ENCODE assay signal across 1 cellular context in genomic region chr1:155107309-155108283, GRCh38.
TF ChIP-seq lines count a peak whose summit lies in the region.

No MANE protein-coding gene starts in this region.

TF ChIP-seq in HepG2, 621 proteins besides CTCF, POLR2A, EP300 and RAD21 (continued from another document and continues in another):
- TF ChIP-seq, protein P1, sequence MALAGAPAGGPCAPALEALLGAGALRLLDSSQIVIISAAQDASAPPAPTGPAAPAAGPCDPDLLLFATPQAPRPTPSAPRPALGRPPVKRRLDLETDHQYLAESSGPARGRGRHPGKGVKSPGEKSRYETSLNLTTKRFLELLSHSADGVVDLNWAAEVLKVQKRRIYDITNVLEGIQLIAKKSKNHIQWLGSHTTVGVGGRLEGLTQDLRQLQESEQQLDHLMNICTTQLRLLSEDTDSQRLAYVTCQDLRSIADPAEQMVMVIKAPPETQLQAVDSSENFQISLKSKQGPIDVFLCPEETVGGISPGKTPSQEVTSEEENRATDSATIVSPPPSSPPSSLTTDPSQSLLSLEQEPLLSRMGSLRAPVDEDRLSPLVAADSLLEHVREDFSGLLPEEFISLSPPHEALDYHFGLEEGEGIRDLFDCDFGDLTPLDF (CRISPR knock-in tag; IDR thresholded peaks at IDR 0.05), result no peak
- TF ChIP-seq KLF13 (CRISPR knock-in tag; IDR thresholded peaks at IDR 0.05) (no peak), ZNF331 (CRISPR knock-in tag; IDR thresholded peaks at IDR 0.05) (peak; percentile 65), ZNF33A (CRISPR knock-in tag; IDR thresholded peaks at IDR 0.05; ENCODE audit: borderline replicate concordance) (no peak), ZNF20 (CRISPR knock-in tag; IDR thresholded peaks at IDR 0.05) (no peak), ZBTB34 (CRISPR knock-in tag; IDR thresholded peaks at IDR 0.05) (no peak), MLXIP (CRISPR knock-in tag; IDR thresholded peaks at IDR 0.05; ENCODE audit: borderline replicate concordance) (0 out of 2 replicates have a peak, but pooled peaks have one; percentile 19), HNRNPL (IDR thresholded peaks at IDR 0.05; ENCODE audit: low read depth, low read length) (0 out of 2 replicates have a peak, but pooled peaks have one; percentile 16), GMEB2 (CRISPR knock-in tag; IDR thresholded peaks at IDR 0.05; ENCODE audit: low read depth) (no peak), ZBTB21 (CRISPR knock-in tag; IDR thresholded peaks at IDR 0.05) (0 out of 2 replicates have a peak, but pooled peaks have one; percentile 47), THRA (CRISPR knock-in tag; IDR thresholded peaks at IDR 0.05; ENCODE audit: borderline replicate concordance) (0 out of 2 replicates have a peak, but pooled peaks have one; percentile 36), HIVEP1 (CRISPR knock-in tag; IDR thresholded peaks at IDR 0.05) (no peak), SALL1 (CRISPR knock-in tag; IDR thresholded peaks at IDR 0.05) (peak; percentile 66), KDM3A (CRISPR knock-in tag; IDR thresholded peaks at IDR 0.05; ENCODE audit: low read depth) (no peak), HOXA5 (CRISPR knock-in tag; IDR thresholded peaks at IDR 0.05) (peak; percentile 86; the same call in 1 of the 2 replicates), ZNF549 (CRISPR knock-in tag; IDR thresholded peaks at IDR 0.05) (no peak), ZNF567 (CRISPR knock-in tag; IDR thresholded peaks at IDR 0.05; ENCODE audit: borderline replicate concordance) (0 out of 2 replicates have a peak, but pooled peaks have one; percentile 39), ATF3 (CRISPR knock-in tag; IDR thresholded peaks at IDR 0.05) (no peak), CREBL2 (CRISPR knock-in tag; IDR thresholded peaks at IDR 0.05; ENCODE audit: borderline replicate concordance) (no peak), FOXP4 (CRISPR knock-in tag; IDR thresholded peaks at IDR 0.05) (peak; percentile 42; the same call in 1 of the 2 replicates), DMAP1 (CRISPR knock-in tag; IDR thresholded peaks at IDR 0.05) (peak; percentile 61), DPF2 (CRISPR knock-in tag; IDR thresholded peaks at IDR 0.05; ENCODE audit: borderline replicate concordance, low read depth) (no peak), AHR (CRISPR knock-in tag; IDR thresholded peaks at IDR 0.05) (no peak), SSRP1 (CRISPR knock-in tag; IDR thresholded peaks at IDR 0.05) (no peak), AKAP8 (CRISPR knock-in tag; IDR thresholded peaks at IDR 0.05) (no peak), ZNF484 (CRISPR knock-in tag; IDR thresholded peaks at IDR 0.05; ENCODE audit: borderline replicate concordance, low read depth) (no peak), AGO1 (IDR thresholded peaks at IDR 0.05; ENCODE audit: low read depth, low read length, poor library complexity, severe bottlenecking) (no peak), NCOA5 (CRISPR knock-in tag; IDR thresholded peaks at IDR 0.05) (no peak), TBX3 (IDR thresholded peaks at IDR 0.05; ENCODE audit: borderline replicate concordance) (peak; percentile 81), MXD4 (CRISPR knock-in tag; IDR thresholded peaks at IDR 0.05) (no peak), ZBTB39 (CRISPR knock-in tag; IDR thresholded peaks at IDR 0.05) (no peak)
- TF ChIP-seq, protein P2, sequence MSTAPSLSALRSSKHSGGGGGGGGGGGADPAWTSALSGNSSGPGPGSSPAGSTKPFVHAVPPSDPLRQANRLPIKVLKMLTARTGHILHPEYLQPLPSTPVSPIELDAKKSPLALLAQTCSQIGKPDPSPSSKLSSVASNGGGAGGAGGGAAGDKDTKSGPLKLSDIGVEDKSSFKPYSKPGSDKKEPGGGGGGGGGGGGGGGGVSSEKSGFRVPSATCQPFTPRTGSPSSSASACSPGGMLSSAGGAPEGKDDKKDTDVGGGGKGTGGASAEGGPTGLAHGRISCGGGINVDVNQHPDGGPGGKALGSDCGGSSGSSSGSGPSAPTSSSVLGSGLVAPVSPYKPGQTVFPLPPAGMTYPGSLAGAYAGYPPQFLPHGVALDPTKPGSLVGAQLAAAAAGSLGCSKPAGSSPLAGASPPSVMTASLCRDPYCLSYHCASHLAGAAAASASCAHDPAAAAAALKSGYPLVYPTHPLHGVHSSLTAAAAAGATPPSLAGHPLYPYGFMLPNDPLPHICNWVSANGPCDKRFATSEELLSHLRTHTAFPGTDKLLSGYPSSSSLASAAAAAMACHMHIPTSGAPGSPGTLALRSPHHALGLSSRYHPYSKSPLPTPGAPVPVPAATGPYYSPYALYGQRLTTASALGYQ (CRISPR knock-in tag; IDR thresholded peaks at IDR 0.05), result 0 out of 2 replicates have a peak, but pooled peaks have one; percentile 32
- TF ChIP-seq, protein P3, sequence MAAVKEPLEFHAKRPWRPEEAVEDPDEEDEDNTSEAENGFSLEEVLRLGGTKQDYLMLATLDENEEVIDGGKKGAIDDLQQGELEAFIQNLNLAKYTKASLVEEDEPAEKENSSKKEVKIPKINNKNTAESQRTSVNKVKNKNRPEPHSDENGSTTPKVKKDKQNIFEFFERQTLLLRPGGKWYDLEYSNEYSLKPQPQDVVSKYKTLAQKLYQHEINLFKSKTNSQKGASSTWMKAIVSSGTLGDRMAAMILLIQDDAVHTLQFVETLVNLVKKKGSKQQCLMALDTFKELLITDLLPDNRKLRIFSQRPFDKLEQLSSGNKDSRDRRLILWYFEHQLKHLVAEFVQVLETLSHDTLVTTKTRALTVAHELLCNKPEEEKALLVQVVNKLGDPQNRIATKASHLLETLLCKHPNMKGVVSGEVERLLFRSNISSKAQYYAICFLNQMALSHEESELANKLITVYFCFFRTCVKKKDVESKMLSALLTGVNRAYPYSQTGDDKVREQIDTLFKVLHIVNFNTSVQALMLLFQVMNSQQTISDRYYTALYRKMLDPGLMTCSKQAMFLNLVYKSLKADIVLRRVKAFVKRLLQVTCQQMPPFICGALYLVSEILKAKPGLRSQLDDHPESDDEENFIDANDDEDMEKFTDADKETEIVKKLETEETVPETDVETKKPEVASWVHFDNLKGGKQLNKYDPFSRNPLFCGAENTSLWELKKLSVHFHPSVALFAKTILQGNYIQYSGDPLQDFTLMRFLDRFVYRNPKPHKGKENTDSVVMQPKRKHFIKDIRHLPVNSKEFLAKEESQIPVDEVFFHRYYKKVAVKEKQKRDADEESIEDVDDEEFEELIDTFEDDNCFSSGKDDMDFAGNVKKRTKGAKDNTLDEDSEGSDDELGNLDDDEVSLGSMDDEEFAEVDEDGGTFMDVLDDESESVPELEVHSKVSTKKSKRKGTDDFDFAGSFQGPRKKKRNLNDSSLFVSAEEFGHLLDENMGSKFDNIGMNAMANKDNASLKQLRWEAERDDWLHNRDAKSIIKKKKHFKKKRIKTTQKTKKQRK (IDR thresholded peaks at IDR 0.05; ENCODE audit: low read length), result no peak
- TF ChIP-seq, protein P4, sequence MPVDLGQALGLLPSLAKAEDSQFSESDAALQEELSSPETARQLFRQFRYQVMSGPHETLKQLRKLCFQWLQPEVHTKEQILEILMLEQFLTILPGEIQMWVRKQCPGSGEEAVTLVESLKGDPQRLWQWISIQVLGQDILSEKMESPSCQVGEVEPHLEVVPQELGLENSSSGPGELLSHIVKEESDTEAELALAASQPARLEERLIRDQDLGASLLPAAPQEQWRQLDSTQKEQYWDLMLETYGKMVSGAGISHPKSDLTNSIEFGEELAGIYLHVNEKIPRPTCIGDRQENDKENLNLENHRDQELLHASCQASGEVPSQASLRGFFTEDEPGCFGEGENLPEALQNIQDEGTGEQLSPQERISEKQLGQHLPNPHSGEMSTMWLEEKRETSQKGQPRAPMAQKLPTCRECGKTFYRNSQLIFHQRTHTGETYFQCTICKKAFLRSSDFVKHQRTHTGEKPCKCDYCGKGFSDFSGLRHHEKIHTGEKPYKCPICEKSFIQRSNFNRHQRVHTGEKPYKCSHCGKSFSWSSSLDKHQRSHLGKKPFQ (CRISPR knock-in tag; IDR thresholded peaks at IDR 0.05; ENCODE audit: insufficient replicate concordance), result no peak
- TF ChIP-seq, protein P5, sequence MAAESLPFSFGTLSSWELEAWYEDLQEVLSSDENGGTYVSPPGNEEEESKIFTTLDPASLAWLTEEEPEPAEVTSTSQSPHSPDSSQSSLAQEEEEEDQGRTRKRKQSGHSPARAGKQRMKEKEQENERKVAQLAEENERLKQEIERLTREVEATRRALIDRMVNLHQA (CRISPR knock-in tag; IDR thresholded peaks at IDR 0.05), result no peak
